Comparison of ENCODE assay signal across 1 cellular context in the genomic region with DNA sequence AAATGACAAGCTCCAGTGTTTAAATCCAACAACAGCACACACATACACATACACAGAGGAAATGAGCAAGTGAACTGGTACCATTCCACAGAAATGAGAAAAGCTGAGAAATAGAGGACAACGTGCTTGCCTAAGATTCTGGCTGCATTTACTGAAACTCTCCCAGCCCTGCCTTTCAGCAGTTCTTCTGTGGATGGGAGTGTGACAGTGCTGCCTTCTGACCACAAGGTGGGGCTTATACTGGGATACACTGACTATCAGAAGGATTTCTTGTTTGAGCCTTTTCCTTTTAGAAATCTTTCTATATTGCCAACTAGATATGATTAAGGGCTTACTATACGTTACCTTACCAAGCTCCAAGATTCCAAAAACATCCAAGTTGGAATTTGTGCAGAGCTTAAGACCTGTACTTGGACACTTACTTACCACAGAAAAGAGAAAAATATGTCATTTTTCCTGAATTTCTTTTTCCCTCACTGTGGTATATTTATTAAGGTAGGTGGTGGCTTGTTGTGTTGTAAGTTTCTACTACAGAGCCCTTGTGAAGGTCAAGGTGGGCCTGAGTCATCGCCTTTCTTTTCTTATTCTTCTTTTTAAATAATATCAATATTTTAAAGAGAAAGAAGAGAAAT.
A peak's percentile ranks its signal among the peaks of the same experiment; 100 is the strongest.
TF ChIP-seq lines count a peak whose summit lies in the region.

No MANE protein-coding gene starts in this region.

TF ChIP-seq in GM12878, 131 proteins besides CTCF, POLR2A, EP300 and RAD21:
- TF ChIP-seq CREM (IDR thresholded peaks at IDR 0.05; ENCODE audit: low read depth) (no peak), RUNX3 (IDR thresholded peaks at IDR 0.05; ENCODE audit: low read length) (0 out of 2 replicates have a peak, but pooled peaks have one; percentile 9), IKZF1 (conservative IDR thresholded peaks at IDR 0.05) (0 out of 2 replicates have a peak, but pooled peaks have one; percentile 32), MXI1 (IDR thresholded peaks at IDR 0.05; ENCODE audit: low read depth, low read length) (no peak), GABPA (IDR thresholded peaks at IDR 0.05; ENCODE audit: low read depth) (no peak), SMC3 (IDR thresholded peaks at IDR 0.05; ENCODE audit: borderline replicate concordance, low read length) (peak; percentile 68; the same call in 1 of the 2 replicates), YY1 (IDR thresholded peaks at IDR 0.05; ENCODE audit: low read depth, low read length) (peak; percentile 28; the same call in 1 of the 2 replicates), FOXK2 (IDR thresholded peaks at IDR 0.05) (no peak), SMAD1 (IDR thresholded peaks at IDR 0.05; ENCODE audit: low read depth, partially characterized antibody) (no peak), NBN (IDR thresholded peaks at IDR 0.05) (no peak)
- TF ChIP-seq, protein P1, sequence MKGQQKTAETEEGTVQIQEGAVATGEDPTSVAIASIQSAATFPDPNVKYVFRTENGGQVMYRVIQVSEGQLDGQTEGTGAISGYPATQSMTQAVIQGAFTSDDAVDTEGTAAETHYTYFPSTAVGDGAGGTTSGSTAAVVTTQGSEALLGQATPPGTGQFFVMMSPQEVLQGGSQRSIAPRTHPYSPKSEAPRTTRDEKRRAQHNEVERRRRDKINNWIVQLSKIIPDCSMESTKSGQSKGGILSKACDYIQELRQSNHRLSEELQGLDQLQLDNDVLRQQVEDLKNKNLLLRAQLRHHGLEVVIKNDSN (IDR thresholded peaks at IDR 0.05; ENCODE audit: borderline replicate concordance, extremely low read length, insufficient read depth, low read depth, low read length): no peak
- TF ChIP-seq, protein P2, sequence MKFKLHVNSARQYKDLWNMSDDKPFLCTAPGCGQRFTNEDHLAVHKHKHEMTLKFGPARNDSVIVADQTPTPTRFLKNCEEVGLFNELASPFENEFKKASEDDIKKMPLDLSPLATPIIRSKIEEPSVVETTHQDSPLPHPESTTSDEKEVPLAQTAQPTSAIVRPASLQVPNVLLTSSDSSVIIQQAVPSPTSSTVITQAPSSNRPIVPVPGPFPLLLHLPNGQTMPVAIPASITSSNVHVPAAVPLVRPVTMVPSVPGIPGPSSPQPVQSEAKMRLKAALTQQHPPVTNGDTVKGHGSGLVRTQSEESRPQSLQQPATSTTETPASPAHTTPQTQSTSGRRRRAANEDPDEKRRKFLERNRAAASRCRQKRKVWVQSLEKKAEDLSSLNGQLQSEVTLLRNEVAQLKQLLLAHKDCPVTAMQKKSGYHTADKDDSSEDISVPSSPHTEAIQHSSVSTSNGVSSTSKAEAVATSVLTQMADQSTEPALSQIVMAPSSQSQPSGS (IDR thresholded peaks at IDR 0.05; ENCODE audit: low read length): no peak
- TF ChIP-seq, protein P3, sequence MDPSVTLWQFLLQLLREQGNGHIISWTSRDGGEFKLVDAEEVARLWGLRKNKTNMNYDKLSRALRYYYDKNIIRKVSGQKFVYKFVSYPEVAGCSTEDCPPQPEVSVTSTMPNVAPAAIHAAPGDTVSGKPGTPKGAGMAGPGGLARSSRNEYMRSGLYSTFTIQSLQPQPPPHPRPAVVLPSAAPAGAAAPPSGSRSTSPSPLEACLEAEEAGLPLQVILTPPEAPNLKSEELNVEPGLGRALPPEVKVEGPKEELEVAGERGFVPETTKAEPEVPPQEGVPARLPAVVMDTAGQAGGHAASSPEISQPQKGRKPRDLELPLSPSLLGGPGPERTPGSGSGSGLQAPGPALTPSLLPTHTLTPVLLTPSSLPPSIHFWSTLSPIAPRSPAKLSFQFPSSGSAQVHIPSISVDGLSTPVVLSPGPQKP (IDR thresholded peaks at IDR 0.05; ENCODE audit: low read depth, low read length): no peak
